ENCODE assay signal across 24 cellular contexts in the genomic region with DNA sequence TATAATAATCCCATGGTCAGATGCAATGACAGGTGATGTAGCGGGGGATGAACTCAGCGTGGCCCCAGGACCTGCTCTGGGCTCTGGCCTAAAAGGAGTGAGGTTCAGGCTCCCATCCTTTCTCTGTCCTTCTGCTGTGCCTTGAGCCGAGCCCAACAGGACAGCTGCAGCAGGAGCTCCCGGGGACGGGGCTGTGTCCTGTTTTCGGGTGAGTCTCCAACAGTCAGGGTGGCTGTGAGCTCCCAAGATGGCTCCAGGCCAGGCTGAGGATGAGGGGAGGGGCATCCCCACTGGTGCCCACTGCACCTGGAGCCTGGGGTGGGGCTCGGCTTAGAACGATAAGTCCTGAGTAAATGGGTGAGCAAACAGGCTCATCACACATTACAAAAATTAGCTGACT.
"Had no signal": no experiment of that assay in that cellular context is flagged by ENCODE, and none has a peak within 500 bp of the region (broad histone marks: within the 10 kb centered on the region; RNA-seq: fewer than 3 reads in every experiment).

No MANE protein-coding gene starts in this region.

- H3K27ac ChIP-seq: heart left ventricle, left ventricle myocardium inferior, parathyroid adenoma, right atrium auricular region, skin epidermis, suprapubic skin, thoracic aorta, tibial artery, upper lobe of right lung had no signal

- H3K36me3 Mint-ChIP-seq: immature natural killer cell; memory B cell; naive thymus-derived CD4-positive, alpha-beta T cell; natural killer cell treated with Interleukin-12 subunit alpha and Interleukin-12 subunit beta and Interleukin-15 and Interleukin-18, amount 100 ng/mL, for 72 hours; stimulated activated effector memory CD8-positive, alpha-beta T cell treated with anti-CD3 and anti-CD28 coated beads, Interleukin-12 subunit alpha, Interleukin-12 subunit beta, amount 100 ng/mL, for 72 hours had no signal

- H3K4me3 ChIP-seq: heart left ventricle, left ventricle myocardium inferior, mucosa of descending colon, right atrium auricular region, skin epidermis, suprapubic skin, thoracic aorta, tibial artery, upper lobe of right lung had no signal

- H3K9me3 Mint-ChIP-seq: immature natural killer cell; naive thymus-derived CD4-positive, alpha-beta T cell; natural killer cell treated with Interleukin-12 subunit alpha and Interleukin-12 subunit beta and Interleukin-15 and Interleukin-18, amount 100 ng/mL, for 72 hours; stimulated activated effector memory CD8-positive, alpha-beta T cell treated with anti-CD3 and anti-CD28 coated beads, Interleukin-12 subunit alpha, Interleukin-12 subunit beta, amount 100 ng/mL, for 72 hours; stimulated activated naive CD8-positive, alpha-beta T cell treated with anti-CD3 and anti-CD28 coated beads, Interleukin-15, Interleukin-2, amounts not matched to agents 100 ng/mL and 50 ng/mL, for 24 hours had no signal

- H3K36me3 ChIP-seq: heart left ventricle, left ventricle myocardium inferior, right atrium auricular region, suprapubic skin, thoracic aorta, tibial artery, upper lobe of right lung had no signal

- H3K27ac Mint-ChIP-seq: immature natural killer cell; memory B cell; naive thymus-derived CD4-positive, alpha-beta T cell; natural killer cell treated with Interleukin-12 subunit alpha and Interleukin-12 subunit beta and Interleukin-15 and Interleukin-18, amount 100 ng/mL, for 72 hours; progenitor cell of endocrine pancreas; stimulated activated effector memory CD8-positive, alpha-beta T cell treated with anti-CD3 and anti-CD28 coated beads, Interleukin-12 subunit alpha, Interleukin-12 subunit beta, amount 100 ng/mL, for 72 hours; stimulated activated naive CD8-positive, alpha-beta T cell treated with anti-CD3 and anti-CD28 coated beads, Interleukin-15, Interleukin-2, amounts not matched to agents 100 ng/mL and 50 ng/mL, for 24 hours had no signal

- DNase-seq: hypothalamus; immature natural killer cell; left ventricle myocardium inferior; midbrain; nucleus accumbens; stimulated activated CD4-positive, alpha-beta T cell treated with anti-CD3 and anti-CD28 coated beads, Interleukin-4, amount 100 ng/mL, for 24 hours; stimulated activated naive CD4-positive, alpha-beta T cell; tibial artery; trophoblast cell; upper lobe of right lung had no signal

- H3K9me3 ChIP-seq: heart left ventricle, left ventricle myocardium inferior, mucosa of descending colon, right atrium auricular region, suprapubic skin, thoracic aorta, tibial artery, upper lobe of right lung had no signal

- H3K4me3 Mint-ChIP-seq: immature natural killer cell; memory B cell; naive thymus-derived CD4-positive, alpha-beta T cell; natural killer cell treated with Interleukin-12 subunit alpha and Interleukin-12 subunit beta and Interleukin-15 and Interleukin-18, amount 100 ng/mL, for 72 hours; stimulated activated effector memory CD8-positive, alpha-beta T cell treated with anti-CD3 and anti-CD28 coated beads, Interleukin-12 subunit alpha, Interleukin-12 subunit beta, amount 100 ng/mL, for 72 hours; stimulated activated naive CD8-positive, alpha-beta T cell treated with anti-CD3 and anti-CD28 coated beads, Interleukin-15, Interleukin-2, amounts not matched to agents 100 ng/mL and 50 ng/mL, for 24 hours had no signal

- H3K4me1 Mint-ChIP-seq: immature natural killer cell; stimulated activated effector memory CD8-positive, alpha-beta T cell treated with anti-CD3 and anti-CD28 coated beads, Interleukin-12 subunit alpha, Interleukin-12 subunit beta, amount 100 ng/mL, for 72 hours had no signal

- ATAC-seq: heart left ventricle; mucosa of descending colon; naive thymus-derived CD4-positive, alpha-beta T cell; natural killer cell treated with Interleukin-12 subunit alpha and Interleukin-12 subunit beta and Interleukin-15 and Interleukin-18, amount 100 ng/mL, for 72 hours; sciatic nerve; stimulated activated effector memory CD8-positive, alpha-beta T cell treated with anti-CD3 and anti-CD28 coated beads, Interleukin-12 subunit alpha, Interleukin-12 subunit beta, amount 100 ng/mL, for 72 hours; upper lobe of right lung had no signal

- H3K27me3 ChIP-seq: right atrium auricular region, tibial artery had no signal

- H3K4me1 ChIP-seq: heart left ventricle, left ventricle myocardium inferior, parathyroid adenoma, right atrium auricular region, suprapubic skin, tibial artery, upper lobe of right lung had no signal
